Comparison of ENCODE assay signal across 8 cellular contexts in the genomic region with DNA sequence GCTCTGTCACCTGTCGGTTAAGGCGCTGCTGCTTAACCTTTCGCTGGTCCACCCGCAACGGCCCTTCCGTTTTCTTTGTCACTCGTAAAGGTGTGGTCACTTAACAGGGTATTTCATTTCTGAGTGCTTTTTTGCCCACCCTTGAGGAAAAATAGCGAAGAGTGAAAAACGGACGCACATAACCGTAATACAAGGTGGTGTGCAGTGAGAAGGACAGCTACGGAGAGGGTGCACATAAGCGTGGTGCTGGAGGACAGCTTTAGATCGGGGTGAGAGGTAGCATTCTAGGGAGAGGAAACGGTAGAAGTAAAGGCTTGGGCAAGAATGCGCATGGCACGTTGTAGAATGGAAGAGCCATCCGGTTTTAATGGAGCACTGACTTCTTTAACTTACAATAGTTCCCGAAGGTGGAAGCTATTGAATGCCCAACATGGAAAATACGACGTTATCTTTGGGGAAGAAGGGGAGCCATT. TPM values are rescaled to one million over a fixed set of nuclear protein-coding genes. Genes with fewer than 3 reads are reported as not detected.
DNase-seq lines count a peak whose midpoint lies in the region; ATAC-seq, FAIRE-seq and TF ChIP-seq lines count a peak whose summit lies in the region.

No MANE protein-coding gene starts in this region.

- CTCF ChIA-PET in activated CD4-positive, alpha-beta T cell treated with anti-CD3 and anti-CD28 coated beads, Interleukin-2, amount 10 ng/mL, durations not matched to agents 7 days and 5 days (lab: Charles Lee) = interaction anchor here (1.2 kb wide), 1 partner anchor 33 kb away, joined by 4 read pairs; no protein-coding TSS in a partner anchor

- H3K4me1 ChIP-seq in gastrocnemius medialis = peaks cover 27 to 30% of the 10 kb centered on the region in 2 donors

- POLR2A ChIA-PET in activated CD4-positive, alpha-beta T cell treated with anti-CD3 and anti-CD28 coated beads, Interleukin-2, amount 10 ng/mL, durations not matched to agents 7 days and 5 days (lab: Charles Lee) = interaction anchor here (0.6 kb wide), 1 partner anchor 93 kb away, joined by 4 read pairs; no protein-coding TSS in a partner anchor

- no peak for FAIRE-seq in GM19239 (lab: Jason Lieb, UNC)

- no peak for TF ChIP-seq CTCF in foreskin fibroblast (IDR thresholded peaks at IDR 0.05; ENCODE audit: low read depth, low read length)
- TF ChIP-seq CTCF in gastrocnemius medialis (IDR thresholded peaks at IDR 0.05 in 4 of 5, conservative IDR thresholded peaks at IDR 0.05 in 1 of 5) = no peak

- intact Hi-C loops in gastrocnemius medialis (cut with DNase I; ENCODE audit: low total_unique reads) = loop anchor here (5.0 kb wide), 1 partner anchor 511 kb away; a partner anchor contains a TSS

- no peak for TF ChIP-seq POLR2A in gastrocnemius medialis (IDR thresholded peaks at IDR 0.05)

- in situ Hi-C loops in gastrocnemius medialis (cut with MboI; ENCODE audit: low sequenced_read_pairs in 4 of 4) = loop anchor here in 1 of 4 donors (10.0 kb wide), 1 partner anchor 184 kb away; no protein-coding TSS in a partner anchor

- H3K36me3 ChIP-seq in gastrocnemius medialis = peaks cover 0 to 17% of the 10 kb centered on the region in 2 donors

- no peaks in the 10 kb centered on the region for H3K9me3 ChIP-seq in gastrocnemius medialis

- peak; percentile 15 for ATAC-seq in HG03521 (IDR thresholded peaks at IDR 0.05; ENCODE audit: unreplicated experiment)
- ATAC-seq in gastrocnemius medialis = no peak

- peak overlapping the region; percentile 90 for H3K4me3 Mint-ChIP-seq in activated T-cell treated with anti-CD3 and anti-CD28 coated beads, Interleukin-2, amount 50 U/mL, for 24 hours
- peak overlapping the region; percentile 86 for H3K4me3 Mint-ChIP-seq in activated CD4-positive, alpha-beta T cell treated with anti-CD3 and anti-CD28 coated beads, Interleukin-2, amount 10 ng/mL, durations not matched to agents 7 days and 5 days

- H3K27ac Mint-ChIP-seq in activated T-cell treated with anti-CD3 and anti-CD28 coated beads, Interleukin-2, amount 50 U/mL, for 24 hours = peak overlapping the region; percentile 100
- peak overlapping the region; percentile 100 for H3K27ac Mint-ChIP-seq in activated CD4-positive, alpha-beta T cell treated with anti-CD3 and anti-CD28 coated beads, Interleukin-2, amount 10 ng/mL, durations not matched to agents 7 days and 5 days

- H3K9me3 Mint-ChIP-seq in activated T-cell treated with anti-CD3 and anti-CD28 coated beads, Interleukin-2, amount 50 U/mL, for 24 hours = no peaks in the 10 kb centered on the region
- H3K9me3 Mint-ChIP-seq in activated CD4-positive, alpha-beta T cell treated with anti-CD3 and anti-CD28 coated beads, Interleukin-2, amount 10 ng/mL, durations not matched to agents 7 days and 5 days = no peaks in the 10 kb centered on the region

- peak overlapping the region; percentile 92 to 97 (median 95) for H3K27ac ChIP-seq in gastrocnemius medialis

- no peak for DNase-seq in activated T-cell treated with anti-CD3 and anti-CD28 coated beads, Interleukin-2, amount 50 U/mL, for 24 hours
- DNase-seq in activated T-cell treated with anti-CD3 and anti-CD28 coated beads, Interleukin-2, amount 50 U/mL, for 48 hours = no peak
- peak; percentile 39 for DNase-seq in activated CD4-positive, alpha-beta T cell treated with anti-CD3 and anti-CD28 coated beads, Interleukin-2, amount 10 ng/mL, durations not matched to agents 7 days and 5 days
- peak; percentile 27 to 57 for DNase-seq in foreskin fibroblast
- DNase-seq in gastrocnemius medialis = no peak
- DNase-seq in GM19240 (ENCODE audit: insufficient read length, low spot score) = no peak
- DNase-seq in GM19239 (ENCODE audit: insufficient read length, low spot score) = no peak

- no peaks in the 10 kb centered on the region for H3K27me3 ChIP-seq in gastrocnemius medialis

- no peaks in the 10 kb centered on the region for H3K27me3 Mint-ChIP-seq in activated T-cell treated with anti-CD3 and anti-CD28 coated beads, Interleukin-2, amount 50 U/mL, for 24 hours
- no peaks in the 10 kb centered on the region for H3K27me3 Mint-ChIP-seq in activated CD4-positive, alpha-beta T cell treated with anti-CD3 and anti-CD28 coated beads, Interleukin-2, amount 10 ng/mL, durations not matched to agents 7 days and 5 days

- peak overlapping the region; percentile 84 to 85 for H3K4me3 ChIP-seq in foreskin fibroblast (ENCODE audit: low read depth in 1 of 2, low read length in 2 of 2)
- peak overlapping the region; percentile 68 to 99 (median 96) for H3K4me3 ChIP-seq in gastrocnemius medialis

- peaks cover 72% of the 10 kb centered on the region for H3K36me3 Mint-ChIP-seq in activated T-cell treated with anti-CD3 and anti-CD28 coated beads, Interleukin-2, amount 50 U/mL, for 24 hours (ENCODE audit: low read depth)
- peaks cover 36% of the 10 kb centered on the region for H3K36me3 Mint-ChIP-seq in activated CD4-positive, alpha-beta T cell treated with anti-CD3 and anti-CD28 coated beads, Interleukin-2, amount 10 ng/mL, durations not matched to agents 7 days and 5 days (ENCODE audit: low read depth)

- peaks cover 71% of the 10 kb centered on the region for H3K4me1 Mint-ChIP-seq in activated T-cell treated with anti-CD3 and anti-CD28 coated beads, Interleukin-2, amount 50 U/mL, for 24 hours (ENCODE audit: low read depth)
- H3K4me1 Mint-ChIP-seq in activated CD4-positive, alpha-beta T cell treated with anti-CD3 and anti-CD28 coated beads, Interleukin-2, amount 10 ng/mL, durations not matched to agents 7 days and 5 days = peaks cover 60% of the 10 kb centered on the region

RNA-seq across cellular contexts. Expression of a gene that starts 0.8 kb away (rescaled TPM):
- 100 to 1,000 TPM; 224 to 241 TPM for total RNA-seq in activated CD4-positive, alpha-beta T cell treated with anti-CD3 and anti-CD28 coated beads, Interleukin-2, amount 10 ng/mL, durations not matched to agents 7 days and 5 days
- 100 to 1,000 TPM; 201 to 329 (median 267) TPM for total RNA-seq in gastrocnemius medialis

RNA-seq across cellular contexts. Expression of a gene that starts 1.2 kb away (rescaled TPM):
- 10 to 100 TPM; 13.8 to 16.8 TPM for total RNA-seq in activated CD4-positive, alpha-beta T cell treated with anti-CD3 and anti-CD28 coated beads, Interleukin-2, amount 10 ng/mL, durations not matched to agents 7 days and 5 days
- total RNA-seq in gastrocnemius medialis = 10 to 100 TPM in 2 of 4 donors, 1 to 10 TPM in 2; 9.2 to 18.2 (median 10.5) TPM

RNA-seq across cellular contexts. Expression of a gene that starts 56.9 kb away (rescaled TPM):
- total RNA-seq in activated CD4-positive, alpha-beta T cell treated with anti-CD3 and anti-CD28 coated beads, Interleukin-2, amount 10 ng/mL, durations not matched to agents 7 days and 5 days = 1 to 10 TPM in 1 of 2 experiments, under 1 TPM in 1; 0.64 to 1.4 TPM
- total RNA-seq in gastrocnemius medialis = 10 to 100 TPM in 3 of 4 donors, 1 to 10 TPM in 1; 7.8 to 46.7 (median 35.6) TPM

Comparison
In these comparisons a context has a peak if more than half of its experiments do, and no peak if none do; other contexts are left out.
1. DNase-seq: peak in activated CD4-positive, alpha-beta T cell treated with anti-CD3 and anti-CD28 coated beads, Interleukin-2, amount 10 ng/mL, durations not matched to agents 7 days and 5 days (single experiment) and foreskin fibroblast (2 of 2); none in activated T-cell treated with anti-CD3 and anti-CD28 coated beads, Interleukin-2, amount 50 U/mL, for 24 hours (single experiment), activated T-cell treated with anti-CD3 and anti-CD28 coated beads, Interleukin-2, amount 50 U/mL, for 48 hours (0 of 2), gastrocnemius medialis (0 of 2), GM19240 (single experiment) and GM19239 (single experiment).